In the genomic region with DNA sequence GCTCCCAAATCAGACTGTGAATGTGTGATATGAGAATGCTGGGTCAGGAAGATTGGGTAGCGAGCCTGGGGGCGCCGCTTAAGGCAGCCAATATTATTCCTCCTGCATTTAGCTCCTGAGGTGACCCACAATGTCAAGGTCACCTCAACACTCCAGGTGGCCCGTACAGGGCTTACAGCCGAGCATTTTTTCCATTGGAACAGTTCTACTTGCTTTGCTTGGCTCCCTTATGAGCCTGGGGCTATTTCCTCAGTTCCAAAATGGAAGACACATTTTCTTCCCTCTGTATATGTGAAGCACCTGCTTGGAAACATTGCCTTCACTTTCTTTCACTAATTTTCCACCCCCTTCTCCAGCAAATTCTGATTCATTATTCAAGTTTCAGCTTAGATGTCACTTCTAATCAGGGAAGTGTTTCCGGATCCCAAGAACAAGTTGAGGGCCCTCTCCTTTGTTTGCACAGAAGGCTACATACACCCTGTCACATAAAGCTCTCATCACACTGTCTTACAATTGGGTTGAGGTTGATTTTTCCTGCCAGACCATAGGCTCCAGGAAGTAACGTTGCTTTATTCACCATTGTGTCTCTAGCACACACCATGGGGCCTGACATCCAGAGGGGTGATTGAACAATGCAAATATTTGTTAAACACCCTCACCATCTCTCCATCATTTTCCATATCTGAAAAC, we compare ENCODE assay signal across 17 cellular contexts.
DNase-seq lines count a peak whose midpoint lies in the region; ATAC-seq and TF ChIP-seq lines count a peak whose summit lies in the region.
"Had no signal": no experiment of that assay in that cellular context is flagged by ENCODE, and none has a peak within 500 bp of the region (broad histone marks: within the 10 kb centered on the region; RNA-seq: fewer than 3 reads in every experiment).

No MANE protein-coding gene starts in this region.

- peak overlapping the region; percentile 71 for H3K27ac ChIP-seq in SK-N-MC
- H3K27ac ChIP-seq in left ventricle myocardium inferior (replicated peaks), result no peak overlapping the region
- H3K27ac ChIP-seq: BLaER1 treated with 17β-estradiol and CSF1 and Interleukin-3, amounts not matched to agents 10 nM and 100 nM had no signal

- H3K4me3 Mint-ChIP-seq in osteocyte (ENCODE audit: unreplicated experiment), result no peak overlapping the region
- H3K4me3 Mint-ChIP-seq: IgD-negative memory B cell had no signal

- no peaks in the 10 kb centered on the region for H3K9me3 ChIP-seq in SK-N-MC (ENCODE audit: low read depth, low read length)
- H3K9me3 ChIP-seq in left ventricle myocardium inferior (replicated peaks), result no peaks in the 10 kb centered on the region
- H3K9me3 ChIP-seq: BLaER1 treated with 17β-estradiol and CSF1 and Interleukin-3, amounts not matched to agents 10 nM and 100 nM had no signal

- H3K36me3 Mint-ChIP-seq in osteocyte (ENCODE audit: unreplicated experiment), result no peaks in the 10 kb centered on the region

- no peak for ATAC-seq in HG02852 (IDR thresholded peaks at IDR 0.05; ENCODE audit: unreplicated experiment)

- H3K36me3 ChIP-seq in SK-N-MC (ENCODE audit: insufficient read depth, low read length), result no peaks in the 10 kb centered on the region
- H3K36me3 ChIP-seq in left ventricle myocardium inferior, result no peaks in the 10 kb centered on the region
- H3K36me3 ChIP-seq: BLaER1 treated with 17β-estradiol and CSF1 and Interleukin-3, amounts not matched to agents 10 nM and 100 nM had no signal

- no peaks in the 10 kb centered on the region for H3K27me3 Mint-ChIP-seq in osteocyte (ENCODE audit: unreplicated experiment)

- H3K4me1 ChIP-seq in left ventricle myocardium inferior, result peaks cover 7% of the 10 kb centered on the region

- intact Hi-C loops in left ventricle myocardium inferior (cut with micrococcal nuclease), result no loop called here

- in situ Hi-C loops in KBM-7 (cut with MboI; ENCODE audit: low pct_unique_long_range_greater_than_20kb, low sequenced_read_pairs), result no loop called here

- peak overlapping the region; percentile 29 for H3K4me3 ChIP-seq in SK-N-MC
- no peak overlapping the region for H3K4me3 ChIP-seq in left ventricle myocardium inferior
- H3K4me3 ChIP-seq: BLaER1 treated with 17β-estradiol and CSF1 and Interleukin-3, amounts not matched to agents 10 nM and 100 nM had no signal

- peak overlapping the region; percentile 32 for H3K27ac Mint-ChIP-seq in osteocyte (ENCODE audit: unreplicated experiment)
- H3K27ac Mint-ChIP-seq: IgD-negative memory B cell had no signal

- H3K9me3 Mint-ChIP-seq in osteocyte (ENCODE audit: unreplicated experiment), result no peaks in the 10 kb centered on the region
- H3K9me3 Mint-ChIP-seq: IgD-negative memory B cell had no signal

- no peak for TF ChIP-seq CTCF in osteocyte (IDR thresholded peaks at IDR 0.05)
- TF ChIP-seq CTCF in left ventricle myocardium inferior (IDR thresholded peaks at IDR 0.05; ENCODE audit: borderline replicate concordance), result no peak

- no peak overlapping the region for H3K9ac ChIP-seq in SK-N-MC (ENCODE audit: insufficient read length)
- H3K9ac ChIP-seq: BLaER1 treated with 17β-estradiol and CSF1 and Interleukin-3, amounts not matched to agents 10 nM and 100 nM had no signal

- DNase-seq in DMS153 (lab: John Stamatoyannopoulos, UW) (peak; percentile 90), NCI-H187 (lab: John Stamatoyannopoulos, UW) (peak; percentile 41 to 50), SK-N-MC (ENCODE audit: low read depth, low spot score) (peak; percentile 72), osteocyte (ENCODE audit: extremely low spot score, unreplicated experiment) (no peak), KBM-7 (no peak), left ventricle myocardium inferior (no peak)
- DNase-seq in stimulated activated CD4-positive, alpha-beta T cell treated with anti-CD3 and anti-CD28 coated beads, Interleukin-15, amount 100 ng/mL, for 24 hours, result no peak
- DNase-seq: DMS79 treated with DMSO at 0.1 percent for 48 hours; H7; MV-4-11; NCI-H1436 treated with DMSO at 0.1 percent for 48 hours; NCI-H2171 treated with DMSO at 0.1 percent for 48 hours; NCI-H524 treated with DMSO at 0.1 percent for 48 hours; NK-92 treated with Interleukin-12 subunit alpha and Interleukin-12 subunit beta, amount 100 ng/mL, for 24 hours had no signal

- H3K27me3 ChIP-seq in left ventricle myocardium inferior (ENCODE audit: low read depth), result no peaks in the 10 kb centered on the region
- H3K27me3 ChIP-seq: BLaER1 treated with 17β-estradiol and CSF1 and Interleukin-3, amounts not matched to agents 10 nM and 100 nM had no signal

- H3K4me1 Mint-ChIP-seq in osteocyte (ENCODE audit: unreplicated experiment), result peaks cover 57% of the 10 kb centered on the region

Comparison
In these comparisons a context has a peak if more than half of its experiments do, and no peak if none do; other contexts are left out.
1. DNase-seq: peak in DMS153 (single experiment), NCI-H187 (2 of 2) and SK-N-MC (single experiment); none in osteocyte (single experiment), KBM-7 (single experiment), stimulated activated CD4-positive, alpha-beta T cell treated with anti-CD3 and anti-CD28 coated beads, Interleukin-15, amount 100 ng/mL, for 24 hours (single experiment) and left ventricle myocardium inferior (single experiment).